ENCODE assay signal across 2 cellular contexts in genomic region chr19:55550321-55550650, GRCh38.
TF ChIP-seq lines count a peak whose summit lies in the region.

No MANE protein-coding gene starts in this region.

TF ChIP-seq in A549, 52 proteins besides CTCF, POLR2A, EP300 and RAD21:
- 0 out of 2 replicates have a peak, but pooled peaks have one; percentile 13 for TF ChIP-seq MAX (IDR thresholded peaks at IDR 0.05)
- no peak for TF ChIP-seq EHMT2 (IDR thresholded peaks at IDR 0.05; ENCODE audit: low read depth)
- 0 out of 5 replicates have a peak, but pooled peaks of 1 of the 2 experiments have one; percentile 41 for TF ChIP-seq JUN (IDR thresholded peaks at IDR 0.05)
- 0 out of 2 replicates have a peak, but pooled peaks have one; percentile 30 for TF ChIP-seq RARB (CRISPR knock-in tag; IDR thresholded peaks at IDR 0.05)

TF ChIP-seq in HEK293, 187 proteins besides CTCF, POLR2A, EP300 and RAD21:
- TF ChIP-seq ZIC2 (tag by site-specific recombination; IDR thresholded peaks at IDR 0.05), result no peak
- TF ChIP-seq SP7 (tag by site-specific recombination; IDR thresholded peaks at IDR 0.05), result peak; percentile 2; the same call in 1 of the 2 replicates
- TF ChIP-seq ZNF785 (tag by site-specific recombination; IDR thresholded peaks at IDR 0.05), result no peak
- TF ChIP-seq HOXA7 (CRISPR knock-in tag; IDR thresholded peaks at IDR 0.05; ENCODE audit: borderline replicate concordance), result no peak
- TF ChIP-seq, protein P1, sequence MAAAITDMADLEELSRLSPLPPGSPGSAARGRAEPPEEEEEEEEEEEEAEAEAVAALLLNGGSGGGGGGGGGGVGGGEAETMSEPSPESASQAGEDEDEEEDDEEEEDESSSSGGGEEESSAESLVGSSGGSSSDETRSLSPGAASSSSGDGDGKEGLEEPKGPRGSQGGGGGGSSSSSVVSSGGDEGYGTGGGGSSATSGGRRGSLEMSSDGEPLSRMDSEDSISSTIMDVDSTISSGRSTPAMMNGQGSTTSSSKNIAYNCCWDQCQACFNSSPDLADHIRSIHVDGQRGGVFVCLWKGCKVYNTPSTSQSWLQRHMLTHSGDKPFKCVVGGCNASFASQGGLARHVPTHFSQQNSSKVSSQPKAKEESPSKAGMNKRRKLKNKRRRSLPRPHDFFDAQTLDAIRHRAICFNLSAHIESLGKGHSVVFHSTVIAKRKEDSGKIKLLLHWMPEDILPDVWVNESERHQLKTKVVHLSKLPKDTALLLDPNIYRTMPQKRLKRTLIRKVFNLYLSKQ (tag by site-specific recombination; IDR thresholded peaks at IDR 0.05; ENCODE audit: borderline replicate concordance), result no peak
- TF ChIP-seq PRDM1 (tag by site-specific recombination; IDR thresholded peaks at IDR 0.05), result no peak
- no peak for TF ChIP-seq ZNF112 (tag by site-specific recombination; IDR thresholded peaks at IDR 0.05)
- TF ChIP-seq ZNF174 (tag by site-specific recombination; IDR thresholded peaks at IDR 0.05), result no peak
- TF ChIP-seq ZNF10 (tag by site-specific recombination; IDR thresholded peaks at IDR 0.05), result no peak
